Comparison of ENCODE assay signal across 1 cellular context in the genomic region with DNA sequence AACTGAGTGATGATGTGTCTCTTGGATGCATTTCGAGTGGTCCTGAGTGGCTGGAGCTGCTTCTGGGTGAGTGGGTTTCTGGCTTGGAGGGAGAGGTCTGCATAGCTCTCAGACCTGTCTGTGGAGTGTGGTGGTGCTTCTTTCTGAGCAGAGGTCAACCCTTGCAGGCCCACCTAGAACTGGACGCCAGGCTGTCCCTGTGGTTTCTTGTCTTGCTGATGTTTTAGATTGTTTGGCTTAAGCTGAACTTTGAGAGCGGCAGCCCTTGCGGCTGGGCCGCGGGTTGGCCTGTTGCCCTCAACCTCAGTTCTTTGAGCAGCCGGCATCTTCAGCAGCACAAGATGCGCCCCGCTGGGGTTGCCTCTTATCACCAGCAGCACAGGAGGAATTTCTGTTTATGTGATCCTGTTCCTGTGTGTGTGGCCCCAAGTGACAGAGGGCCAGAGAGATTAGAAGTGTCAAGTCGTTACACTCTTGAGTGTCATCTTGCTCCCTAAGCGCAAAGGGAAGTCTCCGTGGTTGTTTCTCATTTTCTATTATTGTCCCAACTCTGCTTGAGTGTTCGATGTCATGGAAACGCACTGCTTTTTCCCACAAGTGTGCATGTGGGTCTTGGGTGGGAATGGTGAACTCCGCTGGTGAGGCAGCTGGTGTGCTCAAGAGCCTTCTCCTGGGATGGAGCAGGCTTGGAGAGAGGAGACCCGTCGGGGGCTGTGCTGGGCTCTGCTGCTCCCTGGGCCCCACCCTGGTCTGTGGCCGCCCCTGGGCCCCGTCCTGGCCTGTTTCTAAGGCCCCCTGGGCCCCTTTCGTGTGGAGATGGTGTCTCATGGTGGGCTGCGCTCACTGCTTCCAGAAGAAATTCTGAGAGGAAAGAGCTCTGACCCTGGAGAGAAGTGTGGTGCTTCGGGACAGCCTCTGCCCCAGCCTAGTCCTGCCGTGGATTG.
TF ChIP-seq lines count a peak whose summit lies in the region.

No MANE protein-coding gene starts in this region.

TF ChIP-seq in K562, 482 proteins besides CTCF, POLR2A, EP300 and RAD21 (continued from another document and continues in another):
- TF ChIP-seq, protein P1, sequence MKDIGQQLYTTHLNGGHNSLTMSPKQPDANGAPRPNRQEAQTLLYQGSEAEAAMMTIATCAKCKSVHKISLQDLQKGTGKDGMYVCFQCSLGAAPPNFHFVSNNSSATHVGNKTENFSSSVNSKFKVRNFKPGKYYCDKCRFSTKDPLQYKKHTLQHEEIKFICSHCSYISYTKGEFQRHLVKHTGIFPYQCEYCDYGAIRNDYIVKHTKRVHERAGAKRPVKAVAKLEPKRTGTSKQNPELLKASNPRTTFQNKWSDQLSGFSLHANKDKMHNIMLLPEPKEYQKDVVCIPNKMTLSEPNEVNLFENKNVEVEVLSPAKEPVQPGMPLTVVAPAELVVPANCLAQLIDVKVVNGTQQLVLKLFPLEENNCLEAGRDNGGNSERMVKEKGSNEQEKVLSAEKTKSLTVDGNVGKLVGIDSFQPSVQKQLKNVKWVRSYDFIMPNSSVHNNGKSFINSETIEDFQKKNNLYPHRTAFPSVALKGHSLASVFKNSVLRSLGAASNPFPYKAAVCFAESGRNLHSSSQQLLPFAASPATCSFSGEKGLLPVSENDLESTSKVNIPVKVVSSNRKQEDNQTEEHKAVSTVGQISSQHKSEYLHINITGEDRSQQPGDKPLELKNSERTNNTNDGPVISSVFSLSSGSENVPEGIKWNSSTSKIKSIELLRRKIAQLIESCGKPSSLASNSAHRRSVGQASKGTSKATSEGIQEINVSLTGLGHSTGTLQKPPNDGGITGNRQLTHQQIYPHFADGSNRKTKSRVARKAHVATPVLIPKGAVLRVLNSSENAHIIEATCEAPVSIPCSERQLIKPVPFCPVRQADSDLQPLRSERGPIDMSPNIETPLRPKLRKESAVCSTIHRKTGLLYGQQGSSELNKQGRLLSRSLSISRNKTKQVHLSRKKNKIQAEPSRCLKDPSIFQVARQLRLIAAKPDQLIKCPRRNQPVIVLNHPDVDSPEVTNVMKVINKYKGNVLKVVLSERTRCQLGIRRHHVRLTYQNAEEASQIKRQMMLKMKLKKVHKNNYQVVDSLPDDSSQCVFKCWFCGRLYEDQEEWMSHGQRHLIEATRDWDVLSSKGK (CRISPR knock-in tag; IDR thresholded peaks at IDR 0.05), result no peak
- TF ChIP-seq SIRT6 (IDR thresholded peaks at IDR 0.05; ENCODE audit: low read depth, low read length) (no peak), ARNT (IDR thresholded peaks at IDR 0.05) (peak; percentile 97 to 98), CEBPG (CRISPR knock-in tag; IDR thresholded peaks at IDR 0.05) (no peak; the same call in 1 of the 2 replicates), CEBPG (tag; conservative IDR thresholded peaks at IDR 0.05 in 1 of 2, IDR thresholded peaks at IDR 0.05 in 1 of 2) (peak; percentile 6 to 78), XRCC4 (IDR thresholded peaks at IDR 0.05; ENCODE audit: extremely low read depth, insufficient read depth, insufficient read length) (no peak), HEY1 (CRISPR knock-in tag; IDR thresholded peaks at IDR 0.05; ENCODE audit: borderline replicate concordance) (no peak), ETV1 (tag; conservative IDR thresholded peaks at IDR 0.05; ENCODE audit: low read depth) (peak; percentile 93), ZNF76 (CRISPR knock-in tag; IDR thresholded peaks at IDR 0.05; ENCODE audit: borderline replicate concordance) (no peak), TBL1XR1 (IDR thresholded peaks at IDR 0.05; ENCODE audit: low read length in 2 of 2) (peak; percentile 97 to 98), CTBP1 (IDR thresholded peaks at IDR 0.05; ENCODE audit: borderline replicate concordance) (peak; percentile 99), KDM5B (IDR thresholded peaks at IDR 0.05; ENCODE audit: insufficient replicate concordance, low read depth, low read length) (no peak), FOXK1 (CRISPR knock-in tag; IDR thresholded peaks at IDR 0.05; ENCODE audit: borderline replicate concordance) (peak; percentile 66; the same call in 1 of the 2 replicates), IFI16 (CRISPR knock-in tag; IDR thresholded peaks at IDR 0.05) (no peak), NR2C1 (IDR thresholded peaks at IDR 0.05) (0 out of 2 replicates have a peak, but pooled peaks have one; percentile 48), NR2C1 (tag; IDR thresholded peaks at IDR 0.05) (peak; percentile 85), PYGO2 (tag; IDR thresholded peaks at IDR 0.05) (peak; percentile 74), PHF20 (IDR thresholded peaks at IDR 0.05; ENCODE audit: partially characterized antibody) (peak; percentile 67), HNRNPLL (IDR thresholded peaks at IDR 0.05; ENCODE audit: low read depth, low read length, poor library complexity, severe bottlenecking) (peak; percentile 84), PCBP2 (IDR thresholded peaks at IDR 0.05; ENCODE audit: low read depth, low read length, poor library complexity, severe bottlenecking) (no peak), FOS (IDR thresholded peaks at IDR 0.05; ENCODE audit: extremely low read depth, insufficient read length) (no peak), LEF1 (IDR thresholded peaks at IDR 0.05) (peak; percentile 98), CBX5 (IDR thresholded peaks at IDR 0.05; ENCODE audit: borderline replicate concordance, low read depth) (no peak), ZSCAN32 (CRISPR knock-in tag; IDR thresholded peaks at IDR 0.05) (no peak), SMC3 (conservative IDR thresholded peaks at IDR 0.05; ENCODE audit: insufficient read depth, low read depth, low read length) (0 out of 2 replicates have a peak, but pooled peaks have one; percentile 5), ZNF644 (tag; IDR thresholded peaks at IDR 0.05; ENCODE audit: low read depth) (peak; percentile 97), JUND (IDR thresholded peaks at IDR 0.05; ENCODE audit: borderline replicate concordance, low read depth, low read length) (peak; percentile 84), JUND (tag; IDR thresholded peaks at IDR 0.05; ENCODE audit: borderline replicate concordance, low read depth, low read length) (no peak), TAF7 (tag; IDR thresholded peaks at IDR 0.05) (no peak; the same call in none of the 2 replicates), ATF1 (CRISPR knock-in tag; IDR thresholded peaks at IDR 0.05) (no peak), ATF1 (tag; IDR thresholded peaks at IDR 0.05) (peak; percentile 80), HMG20A (CRISPR knock-in tag; conservative IDR thresholded peaks at IDR 0.05) (no peak), MCM2 (IDR thresholded peaks at IDR 0.05; ENCODE audit: low read depth) (no peak), HDAC2 (IDR thresholded peaks at IDR 0.05) (peak; percentile 98), SIX5 (IDR thresholded peaks at IDR 0.05; ENCODE audit: borderline replicate concordance in 1 of 2, insufficient read depth in 1 of 2, low read depth in 1 of 2, low read length in 2 of 2) (no peak), CREBBP (IDR thresholded peaks at IDR 0.05; ENCODE audit: low read depth, low read length) (no peak), ZNF561 (CRISPR knock-in tag; conservative IDR thresholded peaks at IDR 0.05) (no peak)
- TF ChIP-seq, protein P2, sequence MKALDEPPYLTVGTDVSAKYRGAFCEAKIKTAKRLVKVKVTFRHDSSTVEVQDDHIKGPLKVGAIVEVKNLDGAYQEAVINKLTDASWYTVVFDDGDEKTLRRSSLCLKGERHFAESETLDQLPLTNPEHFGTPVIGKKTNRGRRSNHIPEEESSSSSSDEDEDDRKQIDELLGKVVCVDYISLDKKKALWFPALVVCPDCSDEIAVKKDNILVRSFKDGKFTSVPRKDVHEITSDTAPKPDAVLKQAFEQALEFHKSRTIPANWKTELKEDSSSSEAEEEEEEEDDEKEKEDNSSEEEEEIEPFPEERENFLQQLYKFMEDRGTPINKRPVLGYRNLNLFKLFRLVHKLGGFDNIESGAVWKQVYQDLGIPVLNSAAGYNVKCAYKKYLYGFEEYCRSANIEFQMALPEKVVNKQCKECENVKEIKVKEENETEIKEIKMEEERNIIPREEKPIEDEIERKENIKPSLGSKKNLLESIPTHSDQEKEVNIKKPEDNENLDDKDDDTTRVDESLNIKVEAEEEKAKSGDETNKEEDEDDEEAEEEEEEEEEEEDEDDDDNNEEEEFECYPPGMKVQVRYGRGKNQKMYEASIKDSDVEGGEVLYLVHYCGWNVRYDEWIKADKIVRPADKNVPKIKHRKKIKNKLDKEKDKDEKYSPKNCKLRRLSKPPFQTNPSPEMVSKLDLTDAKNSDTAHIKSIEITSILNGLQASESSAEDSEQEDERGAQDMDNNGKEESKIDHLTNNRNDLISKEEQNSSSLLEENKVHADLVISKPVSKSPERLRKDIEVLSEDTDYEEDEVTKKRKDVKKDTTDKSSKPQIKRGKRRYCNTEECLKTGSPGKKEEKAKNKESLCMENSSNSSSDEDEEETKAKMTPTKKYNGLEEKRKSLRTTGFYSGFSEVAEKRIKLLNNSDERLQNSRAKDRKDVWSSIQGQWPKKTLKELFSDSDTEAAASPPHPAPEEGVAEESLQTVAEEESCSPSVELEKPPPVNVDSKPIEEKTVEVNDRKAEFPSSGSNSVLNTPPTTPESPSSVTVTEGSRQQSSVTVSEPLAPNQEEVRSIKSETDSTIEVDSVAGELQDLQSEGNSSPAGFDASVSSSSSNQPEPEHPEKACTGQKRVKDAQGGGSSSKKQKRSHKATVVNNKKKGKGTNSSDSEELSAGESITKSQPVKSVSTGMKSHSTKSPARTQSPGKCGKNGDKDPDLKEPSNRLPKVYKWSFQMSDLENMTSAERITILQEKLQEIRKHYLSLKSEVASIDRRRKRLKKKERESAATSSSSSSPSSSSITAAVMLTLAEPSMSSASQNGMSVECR (CRISPR knock-in tag; IDR thresholded peaks at IDR 0.05), result no peak
- TF ChIP-seq, protein P3, sequence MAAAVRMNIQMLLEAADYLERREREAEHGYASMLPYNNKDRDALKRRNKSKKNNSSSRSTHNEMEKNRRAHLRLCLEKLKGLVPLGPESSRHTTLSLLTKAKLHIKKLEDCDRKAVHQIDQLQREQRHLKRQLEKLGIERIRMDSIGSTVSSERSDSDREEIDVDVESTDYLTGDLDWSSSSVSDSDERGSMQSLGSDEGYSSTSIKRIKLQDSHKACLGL (CRISPR knock-in tag; IDR thresholded peaks at IDR 0.05; ENCODE audit: borderline replicate concordance, poor library complexity, severe bottlenecking), result no peak
- TF ChIP-seq, protein P4, sequence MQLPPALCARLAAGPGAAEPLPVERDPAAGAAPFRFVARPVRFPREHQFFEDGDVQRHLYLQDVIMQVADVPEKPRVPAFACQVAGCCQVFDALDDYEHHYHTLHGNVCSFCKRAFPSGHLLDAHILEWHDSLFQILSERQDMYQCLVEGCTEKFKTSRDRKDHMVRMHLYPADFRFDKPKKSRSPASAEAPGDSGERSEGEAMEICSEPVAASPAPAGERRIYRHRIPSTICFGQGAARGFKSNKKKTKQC (CRISPR knock-in tag; IDR thresholded peaks at IDR 0.05), result no peak
- TF ChIP-seq, protein P5, sequence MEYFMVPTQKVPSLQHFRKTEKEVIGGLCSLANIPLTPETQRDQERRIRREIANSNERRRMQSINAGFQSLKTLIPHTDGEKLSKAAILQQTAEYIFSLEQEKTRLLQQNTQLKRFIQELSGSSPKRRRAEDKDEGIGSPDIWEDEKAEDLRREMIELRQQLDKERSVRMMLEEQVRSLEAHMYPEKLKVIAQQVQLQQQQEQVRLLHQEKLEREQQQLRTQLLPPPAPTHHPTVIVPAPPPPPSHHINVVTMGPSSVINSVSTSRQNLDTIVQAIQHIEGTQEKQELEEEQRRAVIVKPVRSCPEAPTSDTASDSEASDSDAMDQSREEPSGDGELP (CRISPR knock-in tag; IDR thresholded peaks at IDR 0.05; ENCODE audit: borderline replicate concordance), result peak; percentile 94
- TF ChIP-seq, protein P6, sequence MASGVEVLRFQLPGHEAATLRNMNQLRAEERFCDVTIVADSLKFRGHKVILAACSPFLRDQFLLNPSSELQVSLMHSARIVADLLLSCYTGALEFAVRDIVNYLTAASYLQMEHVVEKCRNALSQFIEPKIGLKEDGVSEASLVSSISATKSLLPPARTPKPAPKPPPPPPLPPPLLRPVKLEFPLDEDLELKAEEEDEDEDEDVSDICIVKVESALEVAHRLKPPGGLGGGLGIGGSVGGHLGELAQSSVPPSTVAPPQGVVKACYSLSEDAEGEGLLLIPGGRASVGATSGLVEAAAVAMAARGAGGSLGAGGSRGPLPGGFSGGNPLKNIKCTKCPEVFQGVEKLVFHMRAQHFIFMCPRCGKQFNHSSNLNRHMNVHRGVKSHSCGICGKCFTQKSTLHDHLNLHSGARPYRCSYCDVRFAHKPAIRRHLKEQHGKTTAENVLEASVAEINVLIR (CRISPR knock-in tag; IDR thresholded peaks at IDR 0.05), result peak; percentile 59
- TF ChIP-seq, protein P7, sequence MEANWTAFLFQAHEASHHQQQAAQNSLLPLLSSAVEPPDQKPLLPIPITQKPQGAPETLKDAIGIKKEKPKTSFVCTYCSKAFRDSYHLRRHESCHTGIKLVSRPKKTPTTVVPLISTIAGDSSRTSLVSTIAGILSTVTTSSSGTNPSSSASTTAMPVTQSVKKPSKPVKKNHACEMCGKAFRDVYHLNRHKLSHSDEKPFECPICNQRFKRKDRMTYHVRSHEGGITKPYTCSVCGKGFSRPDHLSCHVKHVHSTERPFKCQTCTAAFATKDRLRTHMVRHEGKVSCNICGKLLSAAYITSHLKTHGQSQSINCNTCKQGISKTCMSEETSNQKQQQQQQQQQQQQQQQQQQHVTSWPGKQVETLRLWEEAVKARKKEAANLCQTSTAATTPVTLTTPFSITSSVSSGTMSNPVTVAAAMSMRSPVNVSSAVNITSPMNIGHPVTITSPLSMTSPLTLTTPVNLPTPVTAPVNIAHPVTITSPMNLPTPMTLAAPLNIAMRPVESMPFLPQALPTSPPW (CRISPR knock-in tag; IDR thresholded peaks at IDR 0.05), result peak; percentile 70
- TF ChIP-seq, protein P8, sequence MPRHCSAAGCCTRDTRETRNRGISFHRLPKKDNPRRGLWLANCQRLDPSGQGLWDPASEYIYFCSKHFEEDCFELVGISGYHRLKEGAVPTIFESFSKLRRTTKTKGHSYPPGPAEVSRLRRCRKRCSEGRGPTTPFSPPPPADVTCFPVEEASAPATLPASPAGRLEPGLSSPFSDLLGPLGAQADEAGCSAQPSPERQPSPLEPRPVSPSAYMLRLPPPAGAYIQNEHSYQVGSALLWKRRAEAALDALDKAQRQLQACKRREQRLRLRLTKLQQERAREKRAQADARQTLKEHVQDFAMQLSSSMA (CRISPR knock-in tag; IDR thresholded peaks at IDR 0.05), result no peak
- TF ChIP-seq, protein P9, sequence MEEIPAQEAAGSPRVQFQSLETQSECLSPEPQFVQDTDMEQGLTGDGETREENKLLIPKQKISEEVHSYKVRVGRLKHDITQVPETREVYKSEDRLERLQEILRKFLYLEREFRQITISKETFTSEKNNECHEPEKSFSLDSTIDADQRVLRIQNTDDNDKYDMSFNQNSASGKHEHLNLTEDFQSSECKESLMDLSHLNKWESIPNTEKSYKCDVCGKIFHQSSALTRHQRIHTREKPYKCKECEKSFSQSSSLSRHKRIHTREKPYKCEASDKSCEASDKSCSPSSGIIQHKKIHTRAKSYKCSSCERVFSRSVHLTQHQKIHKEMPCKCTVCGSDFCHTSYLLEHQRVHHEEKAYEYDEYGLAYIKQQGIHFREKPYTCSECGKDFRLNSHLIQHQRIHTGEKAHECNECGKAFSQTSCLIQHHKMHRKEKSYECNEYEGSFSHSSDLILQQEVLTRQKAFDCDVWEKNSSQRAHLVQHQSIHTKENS (CRISPR knock-in tag; IDR thresholded peaks at IDR 0.05), result no peak
